Comparison of ENCODE assay signal across 27 cellular contexts in the genomic region with DNA sequence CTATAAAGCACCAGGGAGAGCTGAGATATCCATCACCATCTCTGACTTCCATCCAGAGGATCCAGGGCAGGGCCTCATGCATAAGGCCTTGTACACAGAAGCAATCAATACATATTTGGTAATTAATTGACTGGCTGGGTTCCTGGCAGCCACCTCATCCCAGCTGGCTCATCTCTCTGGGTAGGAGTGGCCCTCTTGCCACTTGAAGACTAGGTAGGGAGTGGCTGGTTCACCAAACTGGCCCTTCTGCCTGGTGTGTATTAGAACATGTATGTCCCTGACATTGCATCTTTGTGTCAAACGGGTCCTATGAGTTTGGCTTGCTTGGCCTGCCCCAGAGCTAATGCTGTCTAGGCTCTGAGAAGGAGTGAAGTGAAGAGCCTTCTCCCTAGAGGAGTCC. TPM values are rescaled to one million over a fixed set of nuclear protein-coding genes. Genes with fewer than 3 reads are reported as not detected.
DNase-seq lines count a peak whose midpoint lies in the region; ATAC-seq and TF ChIP-seq lines count a peak whose summit lies in the region.
"Had no signal": no experiment of that assay in that cellular context is flagged by ENCODE, and none has a peak within 500 bp of the region (broad histone marks: within the 10 kb centered on the region; RNA-seq: fewer than 3 reads in every experiment).

No MANE protein-coding gene starts in this region.

- no peak overlapping the region for H3K9ac ChIP-seq in SK-N-SH
- H3K9ac ChIP-seq: GM23248 had no signal

- 86% methylated on average over 1 of the region's 1 CpG for WGBS in SK-N-SH (ENCODE audit: low lambda C conversion rate)

- peaks cover 74% of the 10 kb centered on the region for H3K36me3 ChIP-seq in CD4-positive, CD25-positive, alpha-beta regulatory T cell (ENCODE audit: control insufficient read depth, insufficient read depth, low read length)
- peaks cover 47 to 74% (median 51%) of the 10 kb centered on the region in 3 experiments for H3K36me3 ChIP-seq in naive thymus-derived CD4-positive, alpha-beta T cell (ENCODE audit: control insufficient read depth in 2 of 3, insufficient read depth in 3 of 3, low read length in 3 of 3)
- peaks cover 31 to 45% of the 10 kb centered on the region in 2 experiments for H3K36me3 ChIP-seq in SK-N-SH (replicated peaks in 1 of 2; ENCODE audit: control insufficient read depth in 1 of 2, insufficient read depth in 2 of 2, low read length in 1 of 2)

- H3K27ac ChIP-seq in AG04450 (ENCODE audit: low read depth, low read length) = peak overlapping the region; percentile 21
- H3K27ac ChIP-seq in CD4-positive, CD25-positive, alpha-beta regulatory T cell (ENCODE audit: insufficient read depth, low read length, poor library complexity, severe bottlenecking) = peak overlapping the region; percentile 24
- H3K27ac ChIP-seq in naive thymus-derived CD4-positive, alpha-beta T cell (ENCODE audit: low read depth, low read length) = peak overlapping the region; percentile 34
- H3K27ac ChIP-seq in SK-N-SH (ENCODE audit: low read depth in 2 of 2, low read length in 1 of 2) = no peak overlapping the region
- H3K27ac ChIP-seq: brain microvascular endothelial cell, GM23248, prostate gland, stomach had no signal

- no peak for ATAC-seq in CD4-positive, CD25-positive, alpha-beta regulatory T cell (ENCODE audit: low read depth in 2 of 2)
- no peak for ATAC-seq in naive thymus-derived CD4-positive, alpha-beta T cell
- ATAC-seq: activated CD8-positive, alpha-beta memory T cell treated with anti-CD3 and anti-CD28 coated beads, Interleukin-2, amount 10 ng/mL, durations not matched to agents 7 days and 5 days; left ventricle myocardium superior had no signal

- peaks cover 53% of the 10 kb centered on the region for H3K36me3 Mint-ChIP-seq in CD4-positive, CD25-positive, alpha-beta regulatory T cell
- peaks cover 66% of the 10 kb centered on the region for H3K36me3 Mint-ChIP-seq in brain
- peaks cover 12 to 63% (median 39%) of the 10 kb centered on the region in 5 donors for H3K36me3 Mint-ChIP-seq in naive thymus-derived CD4-positive, alpha-beta T cell

- peak overlapping the region in 2 of 3 donors; percentile 32 to 42 for H3K27ac Mint-ChIP-seq in CD4-positive, CD25-positive, alpha-beta regulatory T cell
- peak overlapping the region in 3 of 5 experiments; percentile 20 to 63 (median 56) for H3K27ac Mint-ChIP-seq in brain
- peak overlapping the region in 8 of 9 donors; percentile 51 to 99 (median 82) for H3K27ac Mint-ChIP-seq in naive thymus-derived CD4-positive, alpha-beta T cell
- H3K27ac Mint-ChIP-seq: activated CD8-positive, alpha-beta memory T cell treated with anti-CD3 and anti-CD28 coated beads, Interleukin-2, amount 10 ng/mL, durations not matched to agents 7 days and 5 days; activated T-helper 1 cell treated with anti-CD3 and anti-CD28 coated beads, Interleukin-12 subunit alpha, Interleukin-12 subunit beta, Interleukin-2, Interleukin-4 antibody, amounts not matched to agents 30 ng/mL and 10 ng/mL and 1 ng/mL, durations not matched to agents 14 hours and 24 hours and 36 hours; HFFc6; T-helper 1 cell treated with Interleukin-12 subunit alpha and Interleukin-12 subunit beta and Interleukin-4 antibody, amounts not matched to agents 30 μg/mL and 1 μg/mL, for 36 hours had no signal

- POLR2A ChIA-PET in AG04450 (lab: Yijun Ruan, JAX) (no interaction called here), SK-N-SH (lab: Yijun Ruan, JAX) (no interaction called here)
- POLR2A ChIA-PET in naive thymus-derived CD4-positive, alpha-beta T cell (lab: Charles Lee) = interaction anchor here (0.6 to 28.6 kb wide), 4 partner anchors 8 to 273 kb away, joined by 3 to 1119 read pairs (median 9); partner anchors contain the start of gene NUAK2

- H3K9me3 ChIP-seq in AG04450 (ENCODE audit: control insufficient read depth, insufficient read depth, low read length) (no peaks in the 10 kb centered on the region; the same call in 1 of the 2 replicates), SK-N-SH (no peaks in the 10 kb centered on the region)
- H3K9me3 ChIP-seq in CD4-positive, CD25-positive, alpha-beta regulatory T cell (ENCODE audit: control insufficient read depth in 2 of 2, low read length in 2 of 2) = no peaks in the 10 kb centered on the region
- H3K9me3 ChIP-seq in naive thymus-derived CD4-positive, alpha-beta T cell (ENCODE audit: control insufficient read depth in 2 of 3, low read length in 3 of 3) = no peaks in the 10 kb centered on the region
- H3K9me3 ChIP-seq: prostate gland, stomach, tibial nerve had no signal

- H3K27me3 Mint-ChIP-seq in CD4-positive, CD25-positive, alpha-beta regulatory T cell = no peaks in the 10 kb centered on the region
- no peaks in the 10 kb centered on the region for H3K27me3 Mint-ChIP-seq in brain
- no peaks in the 10 kb centered on the region for H3K27me3 Mint-ChIP-seq in naive thymus-derived CD4-positive, alpha-beta T cell
- H3K27me3 Mint-ChIP-seq: activated CD8-positive, alpha-beta memory T cell treated with anti-CD3 and anti-CD28 coated beads, Interleukin-2, amount 10 ng/mL, durations not matched to agents 7 days and 5 days had no signal

- H4K20me1 ChIP-seq in SK-N-SH (ENCODE audit: insufficient read depth) = peaks cover 16% of the 10 kb centered on the region

- H3K4me3 Mint-ChIP-seq in CD4-positive, CD25-positive, alpha-beta regulatory T cell = peak overlapping the region in 1 of 4 donors; percentile 13
- H3K4me3 Mint-ChIP-seq in brain = no peak overlapping the region
- no peak overlapping the region for H3K4me3 Mint-ChIP-seq in naive thymus-derived CD4-positive, alpha-beta T cell
- H3K4me3 Mint-ChIP-seq: activated CD8-positive, alpha-beta memory T cell treated with anti-CD3 and anti-CD28 coated beads, Interleukin-2, amount 10 ng/mL, durations not matched to agents 7 days and 5 days; activated T-helper 1 cell treated with anti-CD3 and anti-CD28 coated beads, Interleukin-12 subunit alpha, Interleukin-12 subunit beta, Interleukin-2, Interleukin-4 antibody, amounts not matched to agents 30 ng/mL and 10 ng/mL and 1 ng/mL, durations not matched to agents 14 hours and 24 hours and 36 hours; HFFc6; T-helper 1 cell treated with Interleukin-12 subunit alpha and Interleukin-12 subunit beta and Interleukin-4 antibody, amounts not matched to agents 30 μg/mL and 1 μg/mL, for 36 hours had no signal

- peaks cover 33% of the 10 kb centered on the region for H3K4me1 ChIP-seq in CD4-positive, CD25-positive, alpha-beta regulatory T cell (ENCODE audit: control insufficient read depth, insufficient read depth, low read length, poor library complexity, severe bottlenecking)
- peaks cover 31 to 66% of the 10 kb centered on the region in 2 donors for H3K4me1 ChIP-seq in naive thymus-derived CD4-positive, alpha-beta T cell (ENCODE audit: control insufficient read depth in 2 of 2, insufficient read depth in 2 of 2, low read length in 2 of 2)
- H3K4me1 ChIP-seq in SK-N-SH (ENCODE audit: control insufficient read depth in 1 of 2, insufficient read depth in 2 of 2, low read depth in 1 of 2, low read length in 1 of 2) = peaks cover 0 to under 1% of the 10 kb centered on the region in 2 experiments; a peak in 1 of 4 replicates

- H2AFZ ChIP-seq in SK-N-SH (ENCODE audit: low read depth) = no peak overlapping the region
- H2AFZ ChIP-seq: GM23248 had no signal

- no peak overlapping the region for H3K4me3 ChIP-seq in AG04450 (ENCODE audit: low read depth, low read length)
- no peak overlapping the region for H3K4me3 ChIP-seq in CD4-positive, CD25-positive, alpha-beta regulatory T cell (ENCODE audit: low read depth, low read length)
- H3K4me3 ChIP-seq in naive thymus-derived CD4-positive, alpha-beta T cell (ENCODE audit: low read length) = no peak overlapping the region
- no peak overlapping the region for H3K4me3 ChIP-seq in SK-N-SH (ENCODE audit: low read depth in 2 of 2, low read length in 1 of 2)
- H3K4me3 ChIP-seq: GM23248, prostate gland, stomach, tibial nerve had no signal

- H3K9me2 ChIP-seq in SK-N-SH = no peaks in the 10 kb centered on the region

- peaks cover 55% of the 10 kb centered on the region for H3K79me2 ChIP-seq in SK-N-SH (ENCODE audit: insufficient read depth)

- H3K4me2 ChIP-seq in SK-N-SH = no peak overlapping the region

- intact Hi-C loops in naive thymus-derived CD4-positive, alpha-beta T cell (cut with micrococcal nuclease) = no loop called here

- peaks cover 4% of the 10 kb centered on the region for H3F3A ChIP-seq in SK-N-SH (replicated peaks; ENCODE audit: insufficient read depth)

- H3K9me3 Mint-ChIP-seq in CD4-positive, CD25-positive, alpha-beta regulatory T cell = no peaks in the 10 kb centered on the region
- no peaks in the 10 kb centered on the region for H3K9me3 Mint-ChIP-seq in brain
- H3K9me3 Mint-ChIP-seq in naive thymus-derived CD4-positive, alpha-beta T cell = no peaks in the 10 kb centered on the region
- H3K9me3 Mint-ChIP-seq: activated T-helper 1 cell treated with anti-CD3 and anti-CD28 coated beads, Interleukin-12 subunit alpha, Interleukin-12 subunit beta, Interleukin-2, Interleukin-4 antibody, amounts not matched to agents 30 ng/mL and 10 ng/mL and 1 ng/mL, durations not matched to agents 14 hours and 24 hours and 36 hours; HFFc6; T-helper 1 cell treated with Interleukin-12 subunit alpha and Interleukin-12 subunit beta and Interleukin-4 antibody, amounts not matched to agents 30 μg/mL and 1 μg/mL, for 36 hours had no signal

- H3K4me1 Mint-ChIP-seq in CD4-positive, CD25-positive, alpha-beta regulatory T cell = peaks cover 24 to 88% (median 42%) of the 10 kb centered on the region in 4 donors
- peaks cover 44% of the 10 kb centered on the region for H3K4me1 Mint-ChIP-seq in brain
- peaks cover 57 to 96% (median 91%) of the 10 kb centered on the region in 7 donors for H3K4me1 Mint-ChIP-seq in naive thymus-derived CD4-positive, alpha-beta T cell

- TF ChIP-seq RAD21 in SK-N-SH (IDR thresholded peaks at IDR 0.05; ENCODE audit: low read length) = no peak

- TF ChIP-seq CTCF in AG04450 (IDR thresholded peaks at IDR 0.05; ENCODE audit: low read depth, low read length) = no peak
- no peak for TF ChIP-seq CTCF in brain (conservative IDR thresholded peaks at IDR 0.05)
- no peak for TF ChIP-seq CTCF in SK-N-SH (IDR thresholded peaks at IDR 0.05)

- DNase-seq in AG04450 (ENCODE audit: low read depth, low spot score) (no peak), SK-N-SH (no peak), NCI-H226 (no peak)
- no peak for DNase-seq in CD4-positive, CD25-positive, alpha-beta regulatory T cell
- DNase-seq in naive thymus-derived CD4-positive, alpha-beta T cell = no peak
- DNase-seq in effector CD4-positive, alpha-beta T cell = no peak
- DNase-seq: activated CD4-positive, alpha-beta T cell treated with anti-CD3 and anti-CD28 coated beads for 48 hours; activated CD8-positive, alpha-beta memory T cell treated with anti-CD3 and anti-CD28 coated beads, Interleukin-2, amount 10 ng/mL, durations not matched to agents 7 days and 5 days; brain microvascular endothelial cell; COR-L47; DMS79; effector memory CD4-positive, alpha-beta T cell; GM23248; HFFc6; hypothalamus; Karpas-422; left ventricle myocardium superior; midbrain; NCI-H2029; NCI-H69; stomach had no signal

- no peak for TF ChIP-seq EP300 in SK-N-SH (IDR thresholded peaks at IDR 0.05; ENCODE audit: borderline replicate concordance in 1 of 2, low read depth in 1 of 2, low read length in 1 of 2)

- CTCF ChIA-PET in AG04450 (lab: Charles Lee) = interaction anchor here (1.1 to 3.5 kb wide), 2 partner anchors 15 to 36 kb away, joined by 4 to 17 read pairs; no protein-coding TSS in a partner anchor
- CTCF ChIA-PET in naive thymus-derived CD4-positive, alpha-beta T cell (lab: Charles Lee) = interaction anchor here (1.2 to 21.8 kb wide), 2 partner anchors 15 to 30 kb away, joined by 3 to 955 read pairs; no protein-coding TSS in a partner anchor
- CTCF ChIA-PET in SK-N-SH (lab: Yijun Ruan, JAX) = interaction anchor here (2.2 to 46.8 kb wide), 2 partner anchors 15 to 38 kb away, joined by 10 to 1368 read pairs; no protein-coding TSS in a partner anchor

- H3K27me3 ChIP-seq in AG04450 (ENCODE audit: control insufficient read depth, insufficient read depth, low read length) (no peaks in the 10 kb centered on the region), SK-N-SH (ENCODE audit: insufficient read depth) (no peaks in the 10 kb centered on the region)
- H3K27me3 ChIP-seq in CD4-positive, CD25-positive, alpha-beta regulatory T cell (ENCODE audit: control insufficient read depth, insufficient read depth, low read length) = no peaks in the 10 kb centered on the region
- H3K27me3 ChIP-seq in naive thymus-derived CD4-positive, alpha-beta T cell (ENCODE audit: control insufficient read depth in 2 of 2, insufficient read depth in 2 of 2, low read length in 2 of 2) = no peaks in the 10 kb centered on the region
- H3K27me3 ChIP-seq: brain microvascular endothelial cell, stomach, tibial nerve had no signal

RNA-seq across cellular contexts. Expression of gene NUAK2, which starts 11.8 kb away (rescaled TPM):
- polyA plus RNA-seq in AG04450 (2011; rRNA removed) = 7.0 and 8.2 TPM in 2 replicates
- 12.5 and 20.1 TPM in 2 replicates for polyA minus RNA-seq in AG04450 (2011; rRNA and poly(A)+ RNA removed)
- 9.9 TPM for total RNA-seq in CD4-positive, CD25-positive, alpha-beta regulatory T cell
- 10 to 100 TPM; 13.2 to 41.3 (median 25.4) TPM for polyA plus RNA-seq in CD4-positive, CD25-positive, alpha-beta regulatory T cell
- 14.4 TPM for polyA plus RNA-seq in brain (ENCODE audit: insufficient read depth, low read depth, low replicate concordance)
- total RNA-seq in naive thymus-derived CD4-positive, alpha-beta T cell = 10 to 100 TPM in 4 of 5 experiments, 1 to 10 TPM in 1; 9.1 to 57.8 (median 23.0) TPM
- 10 to 100 TPM; 40.7 to 85.5 TPM for polyA plus RNA-seq in naive thymus-derived CD4-positive, alpha-beta T cell
- 6.8 and 11.1 TPM in 2 replicates for polyA plus RNA-seq in SK-N-SH (2012; rRNA removed)
- 4.4 and 6.4 TPM in 2 replicates for polyA plus RNA-seq in SK-N-SH (2012; cell fraction: cytosol; rRNA removed)
- 13.2 and 14.3 TPM in 2 replicates for polyA plus RNA-seq in SK-N-SH (2012; cell fraction: nucleus; rRNA removed)

RNA-seq across cellular contexts. Expression of gene KLHDC8A, which starts 47.0 kb away (rescaled TPM):
- polyA plus RNA-seq in AG04450 (2011; rRNA removed) (0.06 TPM in 1 of 2 replicates, not detected in the other), brain (ENCODE audit: insufficient read depth, low read depth, low replicate concordance) (11.4 TPM), SK-N-SH (2012; rRNA removed) (0.02 and 0.03 TPM in 2 replicates)
- polyA minus RNA-seq in AG04450 (2011; rRNA and poly(A)+ RNA removed) = not detected in 2 replicates
- not detected for total RNA-seq in CD4-positive, CD25-positive, alpha-beta regulatory T cell
- under 1 TPM in 1 of 4 donors, not detected in 3; 0.06 TPM for polyA plus RNA-seq in CD4-positive, CD25-positive, alpha-beta regulatory T cell
- not detected for total RNA-seq in naive thymus-derived CD4-positive, alpha-beta T cell
- polyA plus RNA-seq in naive thymus-derived CD4-positive, alpha-beta T cell = not detected
- 0.01 and 0.09 TPM in 2 replicates for polyA plus RNA-seq in SK-N-SH (2012; cell fraction: cytosol; rRNA removed)
- 0.07 TPM in 1 of 2 replicates, not detected in the other for polyA plus RNA-seq in SK-N-SH (2012; cell fraction: nucleus; rRNA removed)
- total RNA-seq: activated CD8-positive, alpha-beta memory T cell treated with anti-CD3 and anti-CD28 coated beads, Interleukin-2, amount 10 ng/mL, durations not matched to agents 7 days and 5 days; activated T-helper 1 cell treated with anti-CD3 and anti-CD28 coated beads, Interleukin-12 subunit alpha, Interleukin-12 subunit beta, Interleukin-2, Interleukin-4 antibody, amounts not matched to agents 30 ng/mL and 10 ng/mL and 1 ng/mL, durations not matched to agents 14 hours and 24 hours and 36 hours; fibroblast of lung; GM23248; HFFc6; left ventricle myocardium superior had no signal
- polyA plus RNA-seq: fibroblast of lung, GM23248 had no signal

Comparison
In these comparisons a context has a peak if more than half of its experiments do, and no peak if none do; other contexts are left out.
1. H3K27ac ChIP-seq: peak in AG04450 (single experiment), CD4-positive, CD25-positive, alpha-beta regulatory T cell (single experiment) and naive thymus-derived CD4-positive, alpha-beta T cell (single experiment); none in SK-N-SH (0 of 2).
2. RNA of gene KLHDC8A, which starts 47.0 kb away (polyA plus RNA-seq): 11.4 TPM in brain (single experiment); 0.06 TPM in AG04450, 0.01 to 0.09 TPM in SK-N-SH, 0.06 TPM in CD4-positive, CD25-positive, alpha-beta regulatory T cell and not detected in naive thymus-derived CD4-positive, alpha-beta T cell; every median in the first group is over 10 times any median in the second.
3. Peak in every context shown above with its lines, with median percentiles within 50 percentile points of each other: H3K27ac Mint-ChIP-seq.